ENCODE assay signal across 25 cellular contexts in genomic region chr7:68925241-68925640, GRCh38.
DNase-seq lines count a peak whose midpoint lies in the region.
"Had no signal": no experiment of that assay in that cellular context is flagged by ENCODE, and none has a peak within 500 bp of the region (broad histone marks: within the 10 kb centered on the region; RNA-seq: fewer than 3 reads in every experiment).

No MANE protein-coding gene starts in this region.

- H3K4me1 ChIP-seq in SJCRH30, result peaks cover 3% of the 10 kb centered on the region; the same call in 1 of the 2 replicates
- H3K4me1 ChIP-seq: ascending aorta, Peyer's patch, sigmoid colon, stomach, uterus had no signal

- H3K9me3 ChIP-seq in SJCRH30 (replicated peaks), result no peaks in the 10 kb centered on the region
- H3K9me3 ChIP-seq: uterus had no signal

- H3K4me3 ChIP-seq in SJCRH30, result no peak overlapping the region
- H3K4me3 ChIP-seq: ascending aorta, hepatocyte, Peyer's patch, sigmoid colon, stomach, uterus had no signal

- DNase-seq in NCI-H1694 (lab: John Stamatoyannopoulos, UW) (peak; percentile 34), NCI-H1694 treated with DMSO at 0.1 percent for 48 hours (lab: John Stamatoyannopoulos, UW) (no peak), NCI-H1105 (lab: John Stamatoyannopoulos, UW) (peak; percentile 91), NCI-H2171 (lab: John Stamatoyannopoulos, UW) (peak; percentile 48), SJCRH30 (peak; percentile 5 to 9), HUDEP-2 (lab: John Stamatoyannopoulos, UW; ENCODE audit: unreplicated experiment in 76 of 76) (no peak)
- no peak for DNase-seq in activated effector memory CD4-positive, alpha-beta T cell treated with anti-CD3 and anti-CD28 coated beads, Interleukin-2, amount 50 U/mL, for 16 hours
- DNase-seq in stimulated activated naive CD4-positive, alpha-beta T cell treated with Interleukin-2 at 50 U/mL for 16 hours (lab: John Stamatoyannopoulos, UW), result no peak
- DNase-seq: 8988T; activated CD4-positive, alpha-beta T cell treated with anti-CD3 and anti-CD28 coated beads for 4 hours; activated gamma-delta T cell treated with Interleukin-2 at 50 U/mL for 16 hours; EL; kidney glomerular epithelial cell; naive B cell; NCI-H1436; NCI-H510A treated with DMSO at 0.1 percent for 48 hours; Peyer's patch; SIG-M5; sigmoid colon; stimulated activated CD4-positive, alpha-beta T cell treated with anti-CD3 and anti-CD28 coated beads, Interleukin-12 subunit alpha, Interleukin-12 subunit beta, amount 100 ng/mL, for 4 hours; stimulated activated CD4-positive, alpha-beta T cell treated with anti-CD3 and anti-CD28 coated beads, Interleukin-2, amount 100 ng/mL, for 48 hours; stomach; uterus had no signal

- H3K27me3 ChIP-seq in SJCRH30, result no peaks in the 10 kb centered on the region
- H3K27me3 ChIP-seq: ascending aorta, hepatocyte, Peyer's patch, sigmoid colon, stomach, uterus had no signal

- H3K36me3 ChIP-seq in SJCRH30, result no peaks in the 10 kb centered on the region
- H3K36me3 ChIP-seq: ascending aorta, Peyer's patch, sigmoid colon, stomach, uterus had no signal

- H3K27ac ChIP-seq in SJCRH30, result no peak overlapping the region
- H3K27ac ChIP-seq: ascending aorta, hepatocyte, Peyer's patch, sigmoid colon, stomach, uterus had no signal

Comparison
In these comparisons a context has a peak if more than half of its experiments do, and no peak if none do; other contexts are left out.
1. DNase-seq: peak in NCI-H1694 (single experiment), NCI-H1105 (single experiment), NCI-H2171 (single experiment) and SJCRH30 (2 of 2); none in NCI-H1694 treated with DMSO at 0.1 percent for 48 hours (single experiment), activated effector memory CD4-positive, alpha-beta T cell treated with anti-CD3 and anti-CD28 coated beads, Interleukin-2, amount 50 U/mL, for 16 hours (single experiment), HUDEP-2 (0 of 76) and stimulated activated naive CD4-positive, alpha-beta T cell treated with Interleukin-2 at 50 U/mL for 16 hours (single experiment).